Comparison of ENCODE assay signal across 1 cellular context in the genomic region with DNA sequence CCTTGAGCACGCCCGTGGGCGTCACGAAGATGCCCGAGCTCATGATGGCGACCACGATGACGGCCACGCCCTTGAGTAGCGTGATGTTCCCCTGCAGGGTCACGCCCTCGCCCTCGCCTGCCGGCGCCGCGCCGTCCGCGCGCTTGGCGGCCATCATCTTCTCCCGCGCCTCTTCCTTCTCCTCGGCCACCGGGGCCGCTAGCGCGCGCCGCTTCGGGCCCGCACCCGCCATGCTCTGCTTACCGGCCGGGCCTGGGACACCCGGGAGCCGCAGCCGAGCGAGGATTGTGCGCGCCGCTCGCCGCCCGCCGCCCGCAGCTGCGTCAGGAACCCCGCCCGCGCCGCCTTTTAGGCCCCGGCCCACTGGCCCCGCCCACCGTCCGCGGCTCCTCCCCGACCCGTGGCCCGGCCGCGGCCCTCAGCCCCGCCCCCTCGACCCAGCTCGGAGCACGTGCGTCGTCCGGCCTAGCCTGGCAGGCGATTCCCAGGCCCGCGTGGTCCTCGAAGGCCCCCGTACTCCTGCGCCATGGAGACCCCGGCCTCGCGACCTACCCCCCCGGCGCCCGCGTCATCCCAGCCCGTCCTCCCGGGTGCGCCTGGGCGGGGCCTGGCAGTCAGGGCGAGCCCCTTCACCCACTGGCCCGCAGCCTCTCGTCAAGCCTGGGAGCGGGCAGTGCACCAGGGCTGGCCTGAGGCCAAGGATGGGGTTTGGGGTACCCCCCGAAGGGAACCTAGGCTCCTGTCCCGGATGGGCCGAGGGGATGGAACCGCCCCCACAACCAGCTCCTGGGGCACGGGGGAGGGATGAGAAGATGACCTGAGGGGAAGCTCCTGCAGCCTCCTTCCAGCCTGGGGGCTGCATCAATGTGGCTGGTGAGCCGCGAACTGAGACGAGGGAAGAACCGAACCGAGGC.
TF ChIP-seq lines count a peak whose summit lies in the region.

No MANE protein-coding gene starts in this region.

TF ChIP-seq in HepG2, 621 proteins besides CTCF, POLR2A, EP300 and RAD21 (continued from another document and continues in another):
- TF ChIP-seq, protein P1, sequence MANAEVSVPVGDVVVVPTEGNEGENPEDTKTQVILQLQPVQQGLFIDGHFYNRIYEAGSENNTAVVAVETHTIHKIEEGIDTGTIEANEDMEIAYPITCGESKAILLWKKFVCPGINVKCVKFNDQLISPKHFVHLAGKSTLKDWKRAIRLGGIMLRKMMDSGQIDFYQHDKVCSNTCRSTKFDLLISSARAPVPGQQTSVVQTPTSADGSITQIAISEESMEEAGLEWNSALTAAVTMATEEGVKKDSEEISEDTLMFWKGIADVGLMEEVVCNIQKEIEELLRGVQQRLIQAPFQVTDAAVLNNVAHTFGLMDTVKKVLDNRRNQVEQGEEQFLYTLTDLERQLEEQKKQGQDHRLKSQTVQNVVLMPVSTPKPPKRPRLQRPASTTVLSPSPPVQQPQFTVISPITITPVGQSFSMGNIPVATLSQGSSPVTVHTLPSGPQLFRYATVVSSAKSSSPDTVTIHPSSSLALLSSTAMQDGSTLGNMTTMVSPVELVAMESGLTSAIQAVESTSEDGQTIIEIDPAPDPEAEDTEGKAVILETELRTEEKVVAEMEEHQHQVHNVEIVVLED (CRISPR knock-in tag; IDR thresholded peaks at IDR 0.05; ENCODE audit: borderline replicate concordance): peak; percentile 86
- peak; percentile 61; the same call in 1 of the 2 replicates for TF ChIP-seq TBP (CRISPR knock-in tag; IDR thresholded peaks at IDR 0.05)
- TF ChIP-seq MYNN (CRISPR knock-in tag; IDR thresholded peaks at IDR 0.05; ENCODE audit: low read depth): peak; percentile 86
- TF ChIP-seq, protein P2, sequence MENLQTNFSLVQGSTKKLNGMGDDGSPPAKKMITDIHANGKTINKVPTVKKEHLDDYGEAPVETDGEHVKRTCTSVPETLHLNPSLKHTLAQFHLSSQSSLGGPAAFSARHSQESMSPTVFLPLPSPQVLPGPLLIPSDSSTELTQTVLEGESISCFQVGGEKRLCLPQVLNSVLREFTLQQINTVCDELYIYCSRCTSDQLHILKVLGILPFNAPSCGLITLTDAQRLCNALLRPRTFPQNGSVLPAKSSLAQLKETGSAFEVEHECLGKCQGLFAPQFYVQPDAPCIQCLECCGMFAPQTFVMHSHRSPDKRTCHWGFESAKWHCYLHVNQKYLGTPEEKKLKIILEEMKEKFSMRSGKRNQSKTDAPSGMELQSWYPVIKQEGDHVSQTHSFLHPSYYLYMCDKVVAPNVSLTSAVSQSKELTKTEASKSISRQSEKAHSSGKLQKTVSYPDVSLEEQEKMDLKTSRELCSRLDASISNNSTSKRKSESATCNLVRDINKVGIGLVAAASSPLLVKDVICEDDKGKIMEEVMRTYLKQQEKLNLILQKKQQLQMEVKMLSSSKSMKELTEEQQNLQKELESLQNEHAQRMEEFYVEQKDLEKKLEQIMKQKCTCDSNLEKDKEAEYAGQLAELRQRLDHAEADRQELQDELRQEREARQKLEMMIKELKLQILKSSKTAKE (CRISPR knock-in tag; IDR thresholded peaks at IDR 0.05; ENCODE audit: borderline replicate concordance): peak; percentile 93
- peak; percentile 97 for TF ChIP-seq HDAC1 (CRISPR knock-in tag; IDR thresholded peaks at IDR 0.05)
- TF ChIP-seq, protein P3, sequence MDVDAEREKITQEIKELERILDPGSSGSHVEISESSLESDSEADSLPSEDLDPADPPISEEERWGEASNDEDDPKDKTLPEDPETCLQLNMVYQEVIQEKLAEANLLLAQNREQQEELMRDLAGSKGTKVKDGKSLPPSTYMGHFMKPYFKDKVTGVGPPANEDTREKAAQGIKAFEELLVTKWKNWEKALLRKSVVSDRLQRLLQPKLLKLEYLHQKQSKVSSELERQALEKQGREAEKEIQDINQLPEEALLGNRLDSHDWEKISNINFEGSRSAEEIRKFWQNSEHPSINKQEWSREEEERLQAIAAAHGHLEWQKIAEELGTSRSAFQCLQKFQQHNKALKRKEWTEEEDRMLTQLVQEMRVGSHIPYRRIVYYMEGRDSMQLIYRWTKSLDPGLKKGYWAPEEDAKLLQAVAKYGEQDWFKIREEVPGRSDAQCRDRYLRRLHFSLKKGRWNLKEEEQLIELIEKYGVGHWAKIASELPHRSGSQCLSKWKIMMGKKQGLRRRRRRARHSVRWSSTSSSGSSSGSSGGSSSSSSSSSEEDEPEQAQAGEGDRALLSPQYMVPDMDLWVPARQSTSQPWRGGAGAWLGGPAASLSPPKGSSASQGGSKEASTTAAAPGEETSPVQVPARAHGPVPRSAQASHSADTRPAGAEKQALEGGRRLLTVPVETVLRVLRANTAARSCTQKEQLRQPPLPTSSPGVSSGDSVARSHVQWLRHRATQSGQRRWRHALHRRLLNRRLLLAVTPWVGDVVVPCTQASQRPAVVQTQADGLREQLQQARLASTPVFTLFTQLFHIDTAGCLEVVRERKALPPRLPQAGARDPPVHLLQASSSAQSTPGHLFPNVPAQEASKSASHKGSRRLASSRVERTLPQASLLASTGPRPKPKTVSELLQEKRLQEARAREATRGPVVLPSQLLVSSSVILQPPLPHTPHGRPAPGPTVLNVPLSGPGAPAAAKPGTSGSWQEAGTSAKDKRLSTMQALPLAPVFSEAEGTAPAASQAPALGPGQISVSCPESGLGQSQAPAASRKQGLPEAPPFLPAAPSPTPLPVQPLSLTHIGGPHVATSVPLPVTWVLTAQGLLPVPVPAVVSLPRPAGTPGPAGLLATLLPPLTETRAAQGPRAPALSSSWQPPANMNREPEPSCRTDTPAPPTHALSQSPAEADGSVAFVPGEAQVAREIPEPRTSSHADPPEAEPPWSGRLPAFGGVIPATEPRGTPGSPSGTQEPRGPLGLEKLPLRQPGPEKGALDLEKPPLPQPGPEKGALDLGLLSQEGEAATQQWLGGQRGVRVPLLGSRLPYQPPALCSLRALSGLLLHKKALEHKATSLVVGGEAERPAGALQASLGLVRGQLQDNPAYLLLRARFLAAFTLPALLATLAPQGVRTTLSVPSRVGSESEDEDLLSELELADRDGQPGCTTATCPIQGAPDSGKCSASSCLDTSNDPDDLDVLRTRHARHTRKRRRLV (CRISPR knock-in tag; IDR thresholded peaks at IDR 0.05): 0 out of 2 replicates have a peak, but pooled peaks have one; percentile 59
- peak; percentile 89; the same call in 1 of the 2 replicates for TF ChIP-seq KAT7 (CRISPR knock-in tag; IDR thresholded peaks at IDR 0.05; ENCODE audit: borderline replicate concordance)
- peak; percentile 94; the same call in 1 of the 2 replicates for TF ChIP-seq NFE2L1 (CRISPR knock-in tag; IDR thresholded peaks at IDR 0.05; ENCODE audit: borderline replicate concordance)
- TF ChIP-seq, protein P4, sequence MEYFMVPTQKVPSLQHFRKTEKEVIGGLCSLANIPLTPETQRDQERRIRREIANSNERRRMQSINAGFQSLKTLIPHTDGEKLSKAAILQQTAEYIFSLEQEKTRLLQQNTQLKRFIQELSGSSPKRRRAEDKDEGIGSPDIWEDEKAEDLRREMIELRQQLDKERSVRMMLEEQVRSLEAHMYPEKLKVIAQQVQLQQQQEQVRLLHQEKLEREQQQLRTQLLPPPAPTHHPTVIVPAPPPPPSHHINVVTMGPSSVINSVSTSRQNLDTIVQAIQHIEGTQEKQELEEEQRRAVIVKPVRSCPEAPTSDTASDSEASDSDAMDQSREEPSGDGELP (IDR thresholded peaks at IDR 0.05; ENCODE audit: borderline replicate concordance, low read depth): peak; percentile 79; the same call in 1 of the 2 replicates
- TF ChIP-seq DMAP1 (CRISPR knock-in tag; IDR thresholded peaks at IDR 0.05): peak; percentile 98
- peak; percentile 97; the same call in 1 of the 2 replicates for TF ChIP-seq MED13 (CRISPR knock-in tag; IDR thresholded peaks at IDR 0.05)
- TF ChIP-seq, protein P5, sequence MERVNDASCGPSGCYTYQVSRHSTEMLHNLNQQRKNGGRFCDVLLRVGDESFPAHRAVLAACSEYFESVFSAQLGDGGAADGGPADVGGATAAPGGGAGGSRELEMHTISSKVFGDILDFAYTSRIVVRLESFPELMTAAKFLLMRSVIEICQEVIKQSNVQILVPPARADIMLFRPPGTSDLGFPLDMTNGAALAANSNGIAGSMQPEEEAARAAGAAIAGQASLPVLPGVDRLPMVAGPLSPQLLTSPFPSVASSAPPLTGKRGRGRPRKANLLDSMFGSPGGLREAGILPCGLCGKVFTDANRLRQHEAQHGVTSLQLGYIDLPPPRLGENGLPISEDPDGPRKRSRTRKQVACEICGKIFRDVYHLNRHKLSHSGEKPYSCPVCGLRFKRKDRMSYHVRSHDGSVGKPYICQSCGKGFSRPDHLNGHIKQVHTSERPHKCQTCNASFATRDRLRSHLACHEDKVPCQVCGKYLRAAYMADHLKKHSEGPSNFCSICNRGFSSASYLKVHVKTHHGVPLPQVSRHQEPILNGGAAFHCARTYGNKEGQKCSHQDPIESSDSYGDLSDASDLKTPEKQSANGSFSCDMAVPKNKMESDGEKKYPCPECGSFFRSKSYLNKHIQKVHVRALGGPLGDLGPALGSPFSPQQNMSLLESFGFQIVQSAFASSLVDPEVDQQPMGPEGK (CRISPR knock-in tag; IDR thresholded peaks at IDR 0.05): peak; percentile 93
- TF ChIP-seq GABPB1 (CRISPR knock-in tag; IDR thresholded peaks at IDR 0.05): peak; percentile 88
- TF ChIP-seq, protein P6, sequence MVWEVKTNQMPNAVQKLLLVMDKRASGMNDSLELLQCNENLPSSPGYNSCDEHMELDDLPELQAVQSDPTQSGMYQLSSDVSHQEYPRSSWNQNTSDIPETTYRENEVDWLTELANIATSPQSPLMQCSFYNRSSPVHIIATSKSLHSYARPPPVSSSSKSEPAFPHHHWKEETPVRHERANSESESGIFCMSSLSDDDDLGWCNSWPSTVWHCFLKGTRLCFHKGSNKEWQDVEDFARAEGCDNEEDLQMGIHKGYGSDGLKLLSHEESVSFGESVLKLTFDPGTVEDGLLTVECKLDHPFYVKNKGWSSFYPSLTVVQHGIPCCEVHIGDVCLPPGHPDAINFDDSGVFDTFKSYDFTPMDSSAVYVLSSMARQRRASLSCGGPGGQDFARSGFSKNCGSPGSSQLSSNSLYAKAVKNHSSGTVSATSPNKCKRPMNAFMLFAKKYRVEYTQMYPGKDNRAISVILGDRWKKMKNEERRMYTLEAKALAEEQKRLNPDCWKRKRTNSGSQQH (CRISPR knock-in tag; IDR thresholded peaks at IDR 0.05; ENCODE audit: low read depth): peak; percentile 95; the same call in 1 of the 2 replicates
- peak; percentile 100 for TF ChIP-seq ZNF749 (CRISPR knock-in tag; IDR thresholded peaks at IDR 0.05; ENCODE audit: borderline replicate concordance)
- peak; percentile 98 for TF ChIP-seq ZSCAN9 (CRISPR knock-in tag; IDR thresholded peaks at IDR 0.05; ENCODE audit: borderline replicate concordance)
- TF ChIP-seq, protein P7, sequence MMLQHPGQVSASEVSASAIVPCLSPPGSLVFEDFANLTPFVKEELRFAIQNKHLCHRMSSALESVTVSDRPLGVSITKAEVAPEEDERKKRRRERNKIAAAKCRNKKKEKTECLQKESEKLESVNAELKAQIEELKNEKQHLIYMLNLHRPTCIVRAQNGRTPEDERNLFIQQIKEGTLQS (CRISPR knock-in tag; IDR thresholded peaks at IDR 0.05): peak; percentile 78
- TF ChIP-seq BRD4 (CRISPR knock-in tag; IDR thresholded peaks at IDR 0.05): peak; percentile 96
- peak; percentile 98 for TF ChIP-seq ZFP41 (CRISPR knock-in tag; IDR thresholded peaks at IDR 0.05; ENCODE audit: borderline replicate concordance)
- peak; percentile 96; the same call in 1 of the 2 replicates for TF ChIP-seq ZNF546 (CRISPR knock-in tag; conservative IDR thresholded peaks at IDR 0.05)
- TF ChIP-seq, protein P8, sequence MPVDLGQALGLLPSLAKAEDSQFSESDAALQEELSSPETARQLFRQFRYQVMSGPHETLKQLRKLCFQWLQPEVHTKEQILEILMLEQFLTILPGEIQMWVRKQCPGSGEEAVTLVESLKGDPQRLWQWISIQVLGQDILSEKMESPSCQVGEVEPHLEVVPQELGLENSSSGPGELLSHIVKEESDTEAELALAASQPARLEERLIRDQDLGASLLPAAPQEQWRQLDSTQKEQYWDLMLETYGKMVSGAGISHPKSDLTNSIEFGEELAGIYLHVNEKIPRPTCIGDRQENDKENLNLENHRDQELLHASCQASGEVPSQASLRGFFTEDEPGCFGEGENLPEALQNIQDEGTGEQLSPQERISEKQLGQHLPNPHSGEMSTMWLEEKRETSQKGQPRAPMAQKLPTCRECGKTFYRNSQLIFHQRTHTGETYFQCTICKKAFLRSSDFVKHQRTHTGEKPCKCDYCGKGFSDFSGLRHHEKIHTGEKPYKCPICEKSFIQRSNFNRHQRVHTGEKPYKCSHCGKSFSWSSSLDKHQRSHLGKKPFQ (CRISPR knock-in tag; IDR thresholded peaks at IDR 0.05; ENCODE audit: insufficient replicate concordance): peak; percentile 96
- TF ChIP-seq ZNF672 (CRISPR knock-in tag; IDR thresholded peaks at IDR 0.05): peak; percentile 97
- TF ChIP-seq, protein P9, sequence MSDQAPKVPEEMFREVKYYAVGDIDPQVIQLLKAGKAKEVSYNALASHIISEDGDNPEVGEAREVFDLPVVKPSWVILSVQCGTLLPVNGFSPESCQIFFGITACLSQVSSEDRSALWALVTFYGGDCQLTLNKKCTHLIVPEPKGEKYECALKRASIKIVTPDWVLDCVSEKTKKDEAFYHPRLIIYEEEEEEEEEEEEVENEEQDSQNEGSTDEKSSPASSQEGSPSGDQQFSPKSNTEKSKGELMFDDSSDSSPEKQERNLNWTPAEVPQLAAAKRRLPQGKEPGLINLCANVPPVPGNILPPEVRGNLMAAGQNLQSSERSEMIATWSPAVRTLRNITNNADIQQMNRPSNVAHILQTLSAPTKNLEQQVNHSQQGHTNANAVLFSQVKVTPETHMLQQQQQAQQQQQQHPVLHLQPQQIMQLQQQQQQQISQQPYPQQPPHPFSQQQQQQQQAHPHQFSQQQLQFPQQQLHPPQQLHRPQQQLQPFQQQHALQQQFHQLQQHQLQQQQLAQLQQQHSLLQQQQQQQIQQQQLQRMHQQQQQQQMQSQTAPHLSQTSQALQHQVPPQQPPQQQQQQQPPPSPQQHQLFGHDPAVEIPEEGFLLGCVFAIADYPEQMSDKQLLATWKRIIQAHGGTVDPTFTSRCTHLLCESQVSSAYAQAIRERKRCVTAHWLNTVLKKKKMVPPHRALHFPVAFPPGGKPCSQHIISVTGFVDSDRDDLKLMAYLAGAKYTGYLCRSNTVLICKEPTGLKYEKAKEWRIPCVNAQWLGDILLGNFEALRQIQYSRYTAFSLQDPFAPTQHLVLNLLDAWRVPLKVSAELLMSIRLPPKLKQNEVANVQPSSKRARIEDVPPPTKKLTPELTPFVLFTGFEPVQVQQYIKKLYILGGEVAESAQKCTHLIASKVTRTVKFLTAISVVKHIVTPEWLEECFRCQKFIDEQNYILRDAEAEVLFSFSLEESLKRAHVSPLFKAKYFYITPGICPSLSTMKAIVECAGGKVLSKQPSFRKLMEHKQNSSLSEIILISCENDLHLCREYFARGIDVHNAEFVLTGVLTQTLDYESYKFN (CRISPR knock-in tag; conservative IDR thresholded peaks at IDR 0.05): peak; percentile 76; the same call in 1 of the 2 replicates
- peak; percentile 94 for TF ChIP-seq KMT2A (CRISPR knock-in tag; IDR thresholded peaks at IDR 0.05)
- TF ChIP-seq ZNF746 (CRISPR knock-in tag; IDR thresholded peaks at IDR 0.05): peak; percentile 94; the same call in 1 of the 2 replicates
- TF ChIP-seq, protein P10, sequence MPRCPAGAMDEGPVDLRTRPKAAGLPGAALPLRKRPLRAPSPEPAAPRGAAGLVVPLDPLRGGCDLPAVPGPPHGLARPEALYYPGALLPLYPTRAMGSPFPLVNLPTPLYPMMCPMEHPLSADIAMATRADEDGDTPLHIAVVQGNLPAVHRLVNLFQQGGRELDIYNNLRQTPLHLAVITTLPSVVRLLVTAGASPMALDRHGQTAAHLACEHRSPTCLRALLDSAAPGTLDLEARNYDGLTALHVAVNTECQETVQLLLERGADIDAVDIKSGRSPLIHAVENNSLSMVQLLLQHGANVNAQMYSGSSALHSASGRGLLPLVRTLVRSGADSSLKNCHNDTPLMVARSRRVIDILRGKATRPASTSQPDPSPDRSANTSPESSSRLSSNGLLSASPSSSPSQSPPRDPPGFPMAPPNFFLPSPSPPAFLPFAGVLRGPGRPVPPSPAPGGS (CRISPR knock-in tag; IDR thresholded peaks at IDR 0.05): peak; percentile 98
